1 cellular context compared by ENCODE assay signal in the genomic region with DNA sequence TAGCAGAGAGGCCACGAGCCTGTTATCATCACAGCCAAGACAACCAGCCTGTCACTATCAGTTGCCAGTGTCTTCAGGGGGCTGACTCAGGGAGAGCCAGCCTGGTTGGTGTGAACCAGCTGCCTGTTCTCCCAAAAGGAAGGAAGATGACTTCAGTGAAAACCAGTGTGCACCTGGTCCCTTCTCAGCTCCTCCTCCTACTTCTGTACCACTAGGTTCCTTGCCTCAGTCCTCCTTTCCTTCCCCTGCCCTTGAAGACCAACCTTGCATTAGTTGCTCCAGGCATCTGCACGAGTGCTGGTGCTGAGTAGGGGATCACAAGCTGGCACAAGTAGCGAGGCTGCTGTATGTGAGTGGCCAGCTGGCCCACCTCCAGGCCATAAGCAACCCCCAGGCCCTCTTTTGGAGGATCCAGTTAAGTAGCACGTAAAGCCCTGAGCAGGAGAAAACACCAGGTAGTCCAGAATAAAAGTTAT.
A peak's percentile ranks its signal among the peaks of the same experiment; 100 is the strongest.
TF ChIP-seq lines count a peak whose summit lies in the region.

No MANE protein-coding gene starts in this region.

TF ChIP-seq in HepG2, 621 proteins besides CTCF, POLR2A, EP300 and RAD21:
- TF ChIP-seq SOX6 (IDR thresholded peaks at IDR 0.05) (no peak), SOX6 (CRISPR knock-in tag; IDR thresholded peaks at IDR 0.05) (0 out of 2 replicates have a peak, but pooled peaks have one; percentile 5), ZBTB38 (CRISPR knock-in tag; IDR thresholded peaks at IDR 0.05) (peak; percentile 45; the same call in 1 of the 2 replicates), SAFB2 (CRISPR knock-in tag; IDR thresholded peaks at IDR 0.05; ENCODE audit: borderline replicate concordance, low read depth) (0 out of 2 replicates have a peak, but pooled peaks have one; percentile 46), NPAS2 (CRISPR knock-in tag; IDR thresholded peaks at IDR 0.05; ENCODE audit: borderline replicate concordance) (no peak), KDM5B (CRISPR knock-in tag; IDR thresholded peaks at IDR 0.05; ENCODE audit: borderline replicate concordance) (no peak), PHF21A (CRISPR knock-in tag; IDR thresholded peaks at IDR 0.05) (peak; percentile 8; the same call in 1 of the 2 replicates), EEA1 (CRISPR knock-in tag; IDR thresholded peaks at IDR 0.05; ENCODE audit: borderline replicate concordance) (0 out of 2 replicates have a peak, but pooled peaks have one; percentile 48), ZNF652 (CRISPR knock-in tag; IDR thresholded peaks at IDR 0.05; ENCODE audit: borderline replicate concordance, low read depth) (no peak), ZC3H13 (CRISPR knock-in tag; IDR thresholded peaks at IDR 0.05) (peak; percentile 65; the same call in 1 of the 2 replicates)
- TF ChIP-seq, protein P1, sequence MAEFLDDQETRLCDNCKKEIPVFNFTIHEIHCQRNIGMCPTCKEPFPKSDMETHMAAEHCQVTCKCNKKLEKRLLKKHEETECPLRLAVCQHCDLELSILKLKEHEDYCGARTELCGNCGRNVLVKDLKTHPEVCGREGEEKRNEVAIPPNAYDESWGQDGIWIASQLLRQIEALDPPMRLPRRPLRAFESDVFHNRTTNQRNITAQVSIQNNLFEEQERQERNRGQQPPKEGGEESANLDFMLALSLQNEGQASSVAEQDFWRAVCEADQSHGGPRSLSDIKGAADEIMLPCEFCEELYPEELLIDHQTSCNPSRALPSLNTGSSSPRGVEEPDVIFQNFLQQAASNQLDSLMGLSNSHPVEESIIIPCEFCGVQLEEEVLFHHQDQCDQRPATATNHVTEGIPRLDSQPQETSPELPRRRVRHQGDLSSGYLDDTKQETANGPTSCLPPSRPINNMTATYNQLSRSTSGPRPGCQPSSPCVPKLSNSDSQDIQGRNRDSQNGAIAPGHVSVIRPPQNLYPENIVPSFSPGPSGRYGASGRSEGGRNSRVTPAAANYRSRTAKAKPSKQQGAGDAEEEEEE (CRISPR knock-in tag; IDR thresholded peaks at IDR 0.05; ENCODE audit: borderline replicate concordance) = 0 out of 2 replicates have a peak, but pooled peaks have one; percentile 30
- TF ChIP-seq, protein P2, sequence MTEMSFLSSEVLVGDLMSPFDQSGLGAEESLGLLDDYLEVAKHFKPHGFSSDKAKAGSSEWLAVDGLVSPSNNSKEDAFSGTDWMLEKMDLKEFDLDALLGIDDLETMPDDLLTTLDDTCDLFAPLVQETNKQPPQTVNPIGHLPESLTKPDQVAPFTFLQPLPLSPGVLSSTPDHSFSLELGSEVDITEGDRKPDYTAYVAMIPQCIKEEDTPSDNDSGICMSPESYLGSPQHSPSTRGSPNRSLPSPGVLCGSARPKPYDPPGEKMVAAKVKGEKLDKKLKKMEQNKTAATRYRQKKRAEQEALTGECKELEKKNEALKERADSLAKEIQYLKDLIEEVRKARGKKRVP (CRISPR knock-in tag; IDR thresholded peaks at IDR 0.05) = no peak
